8 cellular contexts compared by ENCODE assay signal in the genomic region with DNA sequence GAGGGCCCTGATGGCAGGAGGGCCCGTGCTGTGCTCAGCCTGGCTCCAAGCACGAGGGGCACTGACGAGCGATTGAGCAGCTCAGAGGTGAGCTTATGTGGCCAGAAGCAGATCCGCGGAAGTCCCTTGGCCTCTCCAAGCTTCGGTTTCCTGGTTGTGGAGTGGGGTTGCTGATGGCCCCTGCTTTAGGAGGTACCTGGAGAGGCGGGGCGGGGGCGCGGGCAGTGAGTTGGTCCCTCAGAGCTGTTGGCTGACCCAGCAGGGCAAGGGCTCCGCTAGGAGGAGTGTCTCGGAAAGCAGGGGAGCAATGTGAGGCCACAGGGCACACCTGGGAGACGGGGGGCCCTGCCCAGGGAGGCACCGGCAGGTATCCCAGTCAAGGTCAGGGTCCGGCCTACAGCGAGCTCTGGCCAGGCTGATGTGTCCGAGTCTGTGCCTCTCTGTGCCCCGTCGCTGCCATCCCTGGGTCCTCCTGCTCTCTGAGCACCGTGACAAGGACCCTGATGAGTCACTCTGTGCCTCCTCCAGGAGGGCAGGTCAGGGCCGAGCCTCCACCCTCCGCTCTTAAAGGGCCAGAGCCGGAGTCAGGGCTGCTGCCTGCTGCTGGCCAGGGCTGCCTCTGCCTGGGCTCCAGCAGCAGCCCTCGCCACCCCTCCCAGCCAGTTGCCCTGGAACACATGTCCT. TPM values are rescaled to one million over a fixed set of nuclear protein-coding genes. Genes with fewer than 3 reads are reported as not detected.
DNase-seq lines count a peak whose midpoint lies in the region; ATAC-seq and TF ChIP-seq lines count a peak whose summit lies in the region.

No MANE protein-coding gene starts in this region.

- peak in 2 of 3 donors; percentile 42 to 54 for TF ChIP-seq POLR2A in body of pancreas (IDR thresholded peaks at IDR 0.05)

- no peaks in the 10 kb centered on the region for H3K27me3 ChIP-seq in HUES6 (ENCODE audit: control insufficient read depth, insufficient read depth, low read length)
- H3K27me3 ChIP-seq in body of pancreas, result no peaks in the 10 kb centered on the region

- H3K4me1 ChIP-seq in HUES6 (ENCODE audit: control insufficient read depth, insufficient read depth, low read length), result peaks cover 41% of the 10 kb centered on the region
- H3K4me1 ChIP-seq in body of pancreas, result peaks cover 49% of the 10 kb centered on the region

- intact Hi-C loops in body of pancreas (cut with DNase I), result no loop called here

- H3K9me3 ChIP-seq in HUES6 (ENCODE audit: control insufficient read depth, insufficient read depth, low read depth, low read length) (no peaks in the 10 kb centered on the region), body of pancreas (no peaks in the 10 kb centered on the region)

- DNase-seq in AG10803 (ENCODE audit: low read depth) (peak; percentile 68), body of pancreas (peak; percentile 43 to 89 (median 66)), kidney glomerular epithelial cell (lab: John Stamatoyannopoulos, UW) (peak; percentile 66), NCI-H1436 treated with DMSO at 0.1 percent for 48 hours (lab: John Stamatoyannopoulos, UW) (no peak), NCI-H187 treated with DMSO at 0.1 percent for 48 hours (lab: John Stamatoyannopoulos, UW) (no peak), NCI-H2107 treated with DMSO at 0.1 percent for 48 hours (lab: John Stamatoyannopoulos, UW; ENCODE audit: unreplicated experiment) (no peak)
- DNase-seq in effector CD8-positive, alpha-beta T cell (lab: John Stamatoyannopoulos, UW), result no peak

- no peaks in the 10 kb centered on the region for H3K36me3 ChIP-seq in HUES6 (ENCODE audit: control insufficient read depth, insufficient read depth, low read length)
- H3K36me3 ChIP-seq in body of pancreas (replicated peaks in 1 of 2; ENCODE audit: insufficient read depth in 1 of 2, low read depth in 2 of 2), result no peaks in the 10 kb centered on the region

- peak overlapping the region; percentile 4 for H3K9ac ChIP-seq in HUES6 (ENCODE audit: low read length)

- H3K4me3 ChIP-seq in AG10803 (ENCODE audit: low read length) (peak overlapping the region; percentile 47), HUES6 (ENCODE audit: low read depth, low read length) (peak overlapping the region; percentile 43; the same call in 1 of the 2 replicates), body of pancreas (no peak overlapping the region)

- 28 to 36% methylated on average over 6 to 25 of the region's 25 CpGs for WGBS in body of pancreas, 2 donors

- H3K27ac ChIP-seq in HUES6 (ENCODE audit: low read depth, low read length) (peak overlapping the region; percentile 14; the same call in 1 of the 2 replicates), body of pancreas (peak overlapping the region; percentile 64 to 84 (median 77))

- peak; percentile 80 for ATAC-seq in body of pancreas

- TF ChIP-seq CTCF in AG10803 (conservative IDR thresholded peaks at IDR 0.05; ENCODE audit: low read length), result no peak
- no peak for TF ChIP-seq CTCF in body of pancreas (IDR thresholded peaks at IDR 0.05)

RNA-seq across cellular contexts. Expression of gene NCS1, which starts 14.8 kb away (rescaled TPM):
- total RNA-seq in body of pancreas, result 1 to 10 TPM; 3.9 to 4.3 TPM

Comparison
In these comparisons a context has a peak if more than half of its experiments do, and no peak if none do; other contexts are left out.
1. DNase-seq: peak in AG10803 (single experiment), body of pancreas (4 of 4) and kidney glomerular epithelial cell (single experiment); none in effector CD8-positive, alpha-beta T cell (single experiment), NCI-H1436 treated with DMSO at 0.1 percent for 48 hours (single experiment), NCI-H187 treated with DMSO at 0.1 percent for 48 hours (single experiment) and NCI-H2107 treated with DMSO at 0.1 percent for 48 hours (single experiment).
2. H3K4me3 ChIP-seq: peak in AG10803 (single experiment) and HUES6 (single experiment); none in body of pancreas (0 of 2).